Comparison of ENCODE assay signal across 1 cellular context in the genomic region with DNA sequence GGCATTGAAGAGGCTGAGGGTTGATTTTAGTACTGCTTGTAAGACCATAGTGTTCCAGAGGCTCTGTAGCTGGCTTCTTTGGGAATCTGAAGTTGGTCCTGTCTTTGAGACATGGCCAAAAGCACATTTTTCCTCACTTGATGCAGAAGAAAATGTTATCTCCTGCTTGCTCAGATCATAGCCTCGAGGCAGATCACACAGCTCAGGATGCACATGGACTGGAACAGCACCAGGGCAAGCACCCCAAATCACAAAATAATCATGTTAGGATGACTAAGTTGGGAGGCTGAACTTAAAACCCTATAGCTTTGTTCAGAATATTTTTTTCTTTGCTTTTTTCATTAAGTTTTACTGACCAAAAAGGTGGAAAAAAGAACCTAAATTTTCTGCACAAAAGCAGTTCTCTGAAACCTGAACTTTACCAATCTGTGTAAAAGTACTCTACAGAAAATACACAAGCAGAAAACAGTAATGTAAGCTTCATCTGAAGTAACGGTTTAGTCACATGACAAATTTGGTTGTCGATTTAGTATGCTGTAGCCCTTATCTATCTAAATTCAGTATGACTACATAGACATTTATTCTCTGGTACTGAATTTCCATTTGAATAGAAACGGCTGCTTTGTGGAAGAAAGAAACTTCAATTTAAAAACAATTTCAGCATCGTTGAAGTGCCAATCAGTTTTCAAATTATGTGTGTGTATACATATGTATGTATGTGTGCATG.
TF ChIP-seq lines count a peak whose summit lies in the region.

No MANE protein-coding gene starts in this region.

TF ChIP-seq in A549, 52 proteins besides CTCF, POLR2A, EP300 and RAD21 (continued from another document):
- TF ChIP-seq CHD2 (IDR thresholded peaks at IDR 0.05; ENCODE audit: low read length, partially characterized antibody) (no peak), RCOR1 (IDR thresholded peaks at IDR 0.05; ENCODE audit: low read depth, low read length) (no peak), ZFP36 (IDR thresholded peaks at IDR 0.05; ENCODE audit: borderline replicate concordance, partially characterized antibody) (no peak), HOXB13 (CRISPR knock-in tag; IDR thresholded peaks at IDR 0.05; ENCODE audit: low read depth) (no peak), ZSCAN20 (CRISPR knock-in tag; IDR thresholded peaks at IDR 0.05) (no peak), MAZ (IDR thresholded peaks at IDR 0.05; ENCODE audit: borderline replicate concordance, low read depth, low read length) (no peak), EHF (CRISPR knock-in tag; IDR thresholded peaks at IDR 0.05) (no peak)
- TF ChIP-seq, protein P1, sequence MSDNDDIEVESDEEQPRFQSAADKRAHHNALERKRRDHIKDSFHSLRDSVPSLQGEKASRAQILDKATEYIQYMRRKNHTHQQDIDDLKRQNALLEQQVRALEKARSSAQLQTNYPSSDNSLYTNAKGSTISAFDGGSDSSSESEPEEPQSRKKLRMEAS (IDR thresholded peaks at IDR 0.05), result no peak
